In the genomic region with DNA sequence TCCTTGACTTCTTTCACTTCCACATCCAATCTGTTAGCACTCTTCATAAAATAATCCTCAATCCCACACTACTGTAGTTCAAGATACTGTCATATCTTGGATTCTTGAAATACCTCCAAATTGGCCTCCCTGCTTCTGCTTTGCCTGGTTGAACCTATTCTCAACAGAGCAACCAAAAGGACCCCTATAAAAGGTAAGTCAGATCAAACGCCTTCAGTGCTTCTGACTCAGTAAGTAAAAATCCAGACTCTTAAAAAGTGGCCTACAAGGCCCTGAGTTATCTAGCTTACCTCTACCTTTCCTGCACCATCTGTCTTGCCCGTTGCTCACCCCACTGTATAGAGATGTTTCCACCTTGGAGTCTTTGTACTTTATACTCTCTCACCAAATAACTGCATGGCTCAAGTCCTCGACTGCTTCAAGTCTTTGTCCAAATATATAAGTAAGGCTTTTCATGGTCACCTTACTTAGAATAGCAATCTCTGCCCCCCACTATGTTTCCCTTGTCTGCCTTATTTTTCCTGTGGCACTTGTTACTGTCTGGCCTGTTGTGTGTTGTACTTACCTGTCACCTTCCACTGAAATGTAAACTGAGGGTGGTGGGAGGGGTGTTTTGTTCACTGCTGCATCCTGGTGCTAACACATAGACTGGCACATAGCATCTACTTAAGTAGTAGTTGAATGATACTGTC, we compare ENCODE assay signal across 13 cellular contexts. TPM values are rescaled to one million over a fixed set of nuclear protein-coding genes. Genes with fewer than 3 reads are reported as not detected.
A peak's percentile ranks its signal among the peaks of the same experiment; 100 is the strongest.
DNase-seq lines count a peak whose midpoint lies in the region; ATAC-seq, FAIRE-seq and TF ChIP-seq lines count a peak whose summit lies in the region.
"Had no signal": no experiment of that assay in that cellular context is flagged by ENCODE, and none has a peak within 500 bp of the region (broad histone marks: within the 10 kb centered on the region; RNA-seq: fewer than 3 reads in every experiment).

No MANE protein-coding gene starts in this region.

- H3K79me2 ChIP-seq in GM12878 (ENCODE audit: control insufficient read depth, insufficient read depth, low read length) = no peaks in the 10 kb centered on the region; the same call in 1 of the 2 replicates

- H3K4me1 ChIP-seq in GM12878 (ENCODE audit: control insufficient read depth, insufficient read depth, low read length) = peaks cover 23% of the 10 kb centered on the region

- TF ChIP-seq POLR2A in GM12878 (IDR thresholded peaks at IDR 0.05; ENCODE audit: low read depth, low read length) = no peak

- RAD21 ChIA-PET in GM12878 (lab: Charles Lee; ENCODE audit: unreplicated experiment) = interaction anchor here (1.0 kb wide), 1 partner anchor 38 kb away, joined by 3 read pairs; no protein-coding TSS in a partner anchor

- H3K9me3 ChIP-seq in GM12878 (replicated peaks; ENCODE audit: control insufficient read depth, insufficient read depth, low read length) = no peaks in the 10 kb centered on the region

- no peaks in the 10 kb centered on the region for H4K20me1 ChIP-seq in GM12878 (ENCODE audit: control insufficient read depth, insufficient read depth)

- H3K36me3 Mint-ChIP-seq in stimulated activated naive CD8-positive, alpha-beta T cell treated with anti-CD3 and anti-CD28 coated beads, Interleukin-15, Interleukin-2, amounts not matched to agents 100 ng/mL and 50 ng/mL, for 24 hours (ENCODE audit: low read depth) = peaks cover 39% of the 10 kb centered on the region
- H3K36me3 Mint-ChIP-seq in naive B cell = peaks cover 6 to 21% of the 10 kb centered on the region in 2 donors

- 83% methylated on average over 3 of the region's 3 CpGs for WGBS in GM12878 (ENCODE audit: insufficient coverage, insufficient replicate concordance, low lambda C conversion rate, missing lambda C conversion rate)

- H3K4me1 Mint-ChIP-seq in stimulated activated naive CD8-positive, alpha-beta T cell treated with anti-CD3 and anti-CD28 coated beads, Interleukin-15, Interleukin-2, amounts not matched to agents 100 ng/mL and 50 ng/mL, for 24 hours (ENCODE audit: low read depth) = peaks cover 82% of the 10 kb centered on the region
- H3K4me1 Mint-ChIP-seq in stimulated activated naive CD8-positive, alpha-beta T cell treated with anti-CD3 and anti-CD28 coated beads, Interleukin-15, amount 100 ng/mL, for 72 hours = peaks cover 74% of the 10 kb centered on the region
- H3K4me1 Mint-ChIP-seq in naive B cell = peaks cover 43 to 52% (median 52%) of the 10 kb centered on the region in 3 donors

- H3K4me3 Mint-ChIP-seq in stimulated activated naive CD8-positive, alpha-beta T cell treated with anti-CD3 and anti-CD28 coated beads, Interleukin-15, Interleukin-2, amounts not matched to agents 100 ng/mL and 50 ng/mL, for 24 hours = no peak overlapping the region
- H3K4me3 Mint-ChIP-seq in stimulated activated naive CD8-positive, alpha-beta T cell treated with anti-CD3 and anti-CD28 coated beads, Interleukin-15, amount 100 ng/mL, for 72 hours = no peak overlapping the region
- H3K4me3 Mint-ChIP-seq in naive B cell = peak overlapping the region in 1 of 8 donors; percentile 17

- no peaks in the 10 kb centered on the region for H3K9me3 Mint-ChIP-seq in stimulated activated naive CD8-positive, alpha-beta T cell treated with anti-CD3 and anti-CD28 coated beads, Interleukin-15, Interleukin-2, amounts not matched to agents 100 ng/mL and 50 ng/mL, for 24 hours
- H3K9me3 Mint-ChIP-seq in stimulated activated naive CD8-positive, alpha-beta T cell treated with anti-CD3 and anti-CD28 coated beads, Interleukin-15, amount 100 ng/mL, for 72 hours = no peaks in the 10 kb centered on the region
- H3K9me3 Mint-ChIP-seq in naive B cell = peaks cover 0 to 1% (median 0%) of the 10 kb centered on the region in 7 donors

- H3K27me3 Mint-ChIP-seq in stimulated activated naive CD8-positive, alpha-beta T cell treated with anti-CD3 and anti-CD28 coated beads, Interleukin-15, Interleukin-2, amounts not matched to agents 100 ng/mL and 50 ng/mL, for 24 hours = no peaks in the 10 kb centered on the region
- H3K27me3 Mint-ChIP-seq in stimulated activated naive CD8-positive, alpha-beta T cell treated with anti-CD3 and anti-CD28 coated beads, Interleukin-15, amount 100 ng/mL, for 72 hours = no peaks in the 10 kb centered on the region
- H3K27me3 Mint-ChIP-seq in naive B cell = no peaks in the 10 kb centered on the region

- no peak for TF ChIP-seq EP300 in GM12878 (IDR thresholded peaks at IDR 0.05; ENCODE audit: borderline replicate concordance in 1 of 2, control insufficient read depth in 1 of 2, low read depth in 2 of 2, low read length in 2 of 2)

- no peak for TF ChIP-seq RAD21 in GM12878 (IDR thresholded peaks at IDR 0.05; ENCODE audit: insufficient read depth, low read depth, low read length)

- no peaks in the 10 kb centered on the region for H3K27me3 ChIP-seq in GM12878 (replicated peaks in 1 of 2; ENCODE audit: control insufficient read depth in 2 of 2, insufficient read depth in 2 of 2, low read length in 1 of 2)

- TF ChIP-seq CTCF in GM12878 (IDR thresholded peaks at IDR 0.05 in 2 of 3, conservative IDR thresholded peaks at IDR 0.05 in 1 of 3; ENCODE audit: control insufficient read depth in 2 of 3, extremely low read depth in 1 of 3, insufficient read depth in 1 of 3, low read depth in 3 of 3, low read length in 3 of 3) = no peak

- H3K27ac ChIP-seq in GM12878 (ENCODE audit: control insufficient read depth, insufficient read depth) = no peak overlapping the region
- H3K27ac ChIP-seq: C4-2B had no signal

- FAIRE-seq in GM12878 (lab: Jason Lieb, UNC) = no peak
- FAIRE-seq: frontal cortex had no signal

- intact Hi-C loops in GM12878 (cut with micrococcal nuclease; ENCODE audit: unreplicated experiment) = no loop called here

- no peak overlapping the region for H3K4me3 ChIP-seq in GM12878
- H3K4me3 ChIP-seq: lung had no signal

- CTCF ChIA-PET in GM12878 (lab: Yijun Ruan, JAX) = interaction anchor here (1.2 to 3.5 kb wide), 2 partner anchors 38 to 105 kb away, joined by 3 to 14 read pairs; no protein-coding TSS in a partner anchor

- peaks cover 15 to 32% of the 10 kb centered on the region in 2 experiments for H3K36me3 ChIP-seq in GM12878 (ENCODE audit: control insufficient read depth in 2 of 2, insufficient read depth in 2 of 2, low read length in 1 of 2)

- BruUV-seq in GM12878 (replicated peaks; lab: Mats Ljungman, UMichigan) = no TSS peak

- no peak overlapping the region for H3K9ac ChIP-seq in GM12878 (ENCODE audit: control insufficient read depth, insufficient read depth, low read length)

- POLR2A ChIA-PET in GM12878 (lab: Charles Lee) = no interaction called here

- no peak overlapping the region for H2AFZ ChIP-seq in GM12878 (ENCODE audit: control insufficient read depth, low read depth, low read length)

- peak overlapping the region; percentile 50 for H3K27ac Mint-ChIP-seq in stimulated activated naive CD8-positive, alpha-beta T cell treated with anti-CD3 and anti-CD28 coated beads, Interleukin-15, Interleukin-2, amounts not matched to agents 100 ng/mL and 50 ng/mL, for 24 hours
- peak overlapping the region in 1 of 2 donors; percentile 59 for H3K27ac Mint-ChIP-seq in stimulated activated naive CD8-positive, alpha-beta T cell treated with anti-CD3 and anti-CD28 coated beads, Interleukin-15, amount 100 ng/mL, for 72 hours
- peak overlapping the region in 5 of 6 donors; percentile 1 to 77 (median 32) for H3K27ac Mint-ChIP-seq in naive B cell

- in situ Hi-C loops in GM12878 (cut with MboI) = no loop called here

- no peak for ATAC-seq in stimulated activated naive CD8-positive, alpha-beta T cell treated with anti-CD3 and anti-CD28 coated beads, Interleukin-15, amount 100 ng/mL, for 72 hours
- no peak for ATAC-seq in GM12878
- ATAC-seq in naive B cell (ENCODE audit: low read depth in 2 of 2) = no peak
- ATAC-seq: sciatic nerve had no signal

- DNase-seq in stimulated activated naive CD8-positive, alpha-beta T cell treated with anti-CD3 and anti-CD28 coated beads, Interleukin-15, amount 100 ng/mL, for 72 hours = no peak
- no peak for DNase-seq in GM12878 (ENCODE audit: low read depth, low spot score)
- DNase-seq in naive B cell = no peak
- no peak for DNase-seq in stimulated activated naive CD4-positive, alpha-beta T cell treated with Interleukin-2 at 50 U/mL for 16 hours (lab: John Stamatoyannopoulos, UW)
- DNase-seq in NCI-H2081 treated with DMSO at 0.1 percent for 48 hours (lab: John Stamatoyannopoulos, UW) = no peak
- no peak for DNase-seq in NCI-H748 (lab: John Stamatoyannopoulos, UW; ENCODE audit: unreplicated experiment)
- no peak for DNase-seq in RPMI8226
- DNase-seq: NCI-H1092 treated with DMSO at 0.1 percent for 48 hours had no signal

- H3K4me2 ChIP-seq in GM12878 (ENCODE audit: control insufficient read depth, insufficient read depth) = no peak overlapping the region

- SMC1A ChIA-PET in GM12878 (lab: Charles Lee; ENCODE audit: uncharacterized antibody, unreplicated experiment) = interaction anchor here (0.9 to 3.8 kb wide), 5 partner anchors 10 to 180 kb away, joined by 3 to 25 read pairs (median 4); no protein-coding TSS in a partner anchor

RNA-seq across cellular contexts. Expression of gene PIGV, which starts 5.1 kb away (rescaled TPM):
- 25.1 and 27.4 TPM in 2 replicates for total RNA-seq in GM12878 (2013; cell fraction: nucleolus; rRNA removed)
- 13.5 and 15.4 TPM in 2 replicates for total RNA-seq in GM12878 (2014; rRNA removed)
- total RNA-seq in GM12878 (2014; rRNA removed; fragmentation: Illumina TruSeq; extraction: Trizol) = 10.9 and 11.1 TPM in 2 replicates
- total RNA-seq in GM12878 (2021) = 10.4 and 10.7 TPM in 2 replicates
- polyA plus RNA-seq in GM12878 (2011; ENCODE audit: low read depth) = 8.8 TPM
- 11.0 and 17.3 TPM in 2 replicates for polyA plus RNA-seq in GM12878 (2011; rRNA removed)
- polyA plus RNA-seq in GM12878 (2011; cell fraction: cytosol; rRNA removed) = 18.7 and 19.3 TPM in 2 replicates
- 14.3 and 16.5 TPM in 2 replicates for polyA plus RNA-seq in GM12878 (2011; cell fraction: nucleus; rRNA removed)
- 12.6 and 14.0 TPM in 2 replicates for polyA plus RNA-seq in GM12878 (2012)
- polyA plus RNA-seq in GM12878 (2014; fragmentation: Illumina TruSeq; extraction: Trizol) = 10.4 and 11.2 TPM in 2 replicates
- 10 to 100 TPM in 1 of 2 experiments, 1 to 10 TPM in 1; 8.8 to 12.8 TPM for polyA plus RNA-seq in GM12878 (2014; fragmentation: Nextera tagmentation; extraction: Ambion mirVana)
- 8.0 and 9.8 TPM in 2 replicates for polyA plus RNA-seq in GM12878 (2014; rRNA removed)
- polyA plus RNA-seq in GM12878 (2016; fragmentation: Nextera tagmentation; extraction: Ambion mirVana) = 10 to 100 TPM; 15.8 to 18.1 TPM
- 17.5 and 26.6 TPM in 2 replicates for polyA minus RNA-seq in GM12878 (2011; rRNA and poly(A)+ RNA removed)
- 4.3 and 5.8 TPM in 2 replicates for polyA minus RNA-seq in GM12878 (2011; cell fraction: cytosol; rRNA and poly(A)+ RNA removed)
- polyA minus RNA-seq in GM12878 (2011; cell fraction: nucleus; rRNA and poly(A)+ RNA removed) = 11.5 and 19.5 TPM in 2 replicates
- polyA plus RNA-seq in naive B cell (ENCODE audit: low read depth in 6 of 6) = 10 to 100 TPM in 4 of 6 donors, 1 to 10 TPM in 2; 7.8 to 14.2 (median 10.8) TPM

RNA-seq across cellular contexts. Expression of gene ZDHHC18, which starts 43.8 kb away (rescaled TPM):
- 51.2 and 54.8 TPM in 2 replicates for total RNA-seq in GM12878 (2013; cell fraction: nucleolus; rRNA removed)
- total RNA-seq in GM12878 (2014; rRNA removed) = 22.0 and 25.0 TPM in 2 replicates
- total RNA-seq in GM12878 (2014; rRNA removed; fragmentation: Illumina TruSeq; extraction: Trizol) = 17.3 and 17.6 TPM in 2 replicates
- total RNA-seq in GM12878 (2021) = 34.4 and 35.9 TPM in 2 replicates
- 7.9 TPM for polyA plus RNA-seq in GM12878 (2011; ENCODE audit: low read depth)
- polyA plus RNA-seq in GM12878 (2011; rRNA removed) = 41.8 and 81.2 TPM in 2 replicates
- polyA plus RNA-seq in GM12878 (2011; cell fraction: cytosol; rRNA removed) = 113 and 114 TPM in 2 replicates
- polyA plus RNA-seq in GM12878 (2011; cell fraction: nucleus; rRNA removed) = 122 and 163 TPM in 2 replicates
- polyA plus RNA-seq in GM12878 (2012) = 30.3 and 34.7 TPM in 2 replicates
- polyA plus RNA-seq in GM12878 (2014; fragmentation: Illumina TruSeq; extraction: Trizol) = 31.7 and 39.1 TPM in 2 replicates
- polyA plus RNA-seq in GM12878 (2014; fragmentation: Nextera tagmentation; extraction: Ambion mirVana) = 1 to 10 TPM in 1 of 2 experiments, under 1 TPM in 1; 0.40 to 1.2 TPM
- polyA plus RNA-seq in GM12878 (2014; rRNA removed) = 40.7 and 42.7 TPM in 2 replicates
- 1 to 10 TPM; 1.3 to 2.0 TPM for polyA plus RNA-seq in GM12878 (2016; fragmentation: Nextera tagmentation; extraction: Ambion mirVana)
- polyA minus RNA-seq in GM12878 (2011; rRNA and poly(A)+ RNA removed) = 65.5 and 92.0 TPM in 2 replicates
- 22.5 and 32.2 TPM in 2 replicates for polyA minus RNA-seq in GM12878 (2011; cell fraction: cytosol; rRNA and poly(A)+ RNA removed)
- 14.6 and 18.0 TPM in 2 replicates for polyA minus RNA-seq in GM12878 (2011; cell fraction: nucleus; rRNA and poly(A)+ RNA removed)
- 1 to 10 TPM; 2.2 to 7.9 (median 2.4) TPM for polyA plus RNA-seq in naive B cell (ENCODE audit: low read depth in 6 of 6)
